ENCODE assay signal across 13 cellular contexts in genomic region chr6:21753571-21754108, GRCh38.
DNase-seq lines count a peak whose midpoint lies in the region; ATAC-seq and TF ChIP-seq lines count a peak whose summit lies in the region.
"Had no signal": no experiment of that assay in that cellular context is flagged by ENCODE, and none has a peak within 500 bp of the region (broad histone marks: within the 10 kb centered on the region; RNA-seq: fewer than 3 reads in every experiment).

No MANE protein-coding gene starts in this region.

- no peaks in the 10 kb centered on the region for H3K9me3 ChIP-seq in smooth muscle cell (replicated peaks; ENCODE audit: low read depth)

- peak; percentile 28 for DNase-seq in HT-29 (ENCODE audit: low spot score)
- DNase-seq in astrocyte of the hippocampus (ENCODE audit: low read depth, low spot score), result peak; percentile 88
- DNase-seq in iris pigment epithelial cell (ENCODE audit: low read depth), result peak; percentile 86
- DNase-seq in smooth muscle cell (lab: John Stamatoyannopoulos, UW; ENCODE audit: unreplicated experiment), result no peak
- DNase-seq in activated naive CD4-positive, alpha-beta T cell (lab: John Stamatoyannopoulos, UW), result no peak
- DNase-seq in germinal center (ENCODE audit: low spot score), result no peak
- DNase-seq: activated CD8-positive, alpha-beta T cell treated with anti-CD3 and anti-CD28 coated beads for 36 hours; activated naive CD8-positive, alpha-beta T cell treated with anti-CD3 and anti-CD28 coated beads for 36 hours; DMS79 treated with DMSO at 0.1 percent for 48 hours; midbrain; stimulated activated CD4-positive, alpha-beta T cell treated with anti-CD3 and anti-CD28 coated beads, Interleukin-12 subunit alpha, Interleukin-12 subunit beta, amount 100 ng/mL, for 4 hours; T-cell had no signal

- H3K9ac ChIP-seq in smooth muscle cell (ENCODE audit: low read depth), result no peak overlapping the region

- WGBS in smooth muscle cell (ENCODE audit: low lambda C conversion rate), result 23% methylated on average over 9 of the region's 9 CpGs

- peaks cover 49% of the 10 kb centered on the region for H3K4me1 ChIP-seq in smooth muscle cell (ENCODE audit: low read depth)

- H3K4me2 ChIP-seq in smooth muscle cell, result peak overlapping the region; percentile 56

- ATAC-seq in GM19324 (IDR thresholded peaks at IDR 0.05; ENCODE audit: low FRiP score, unreplicated experiment), result no peak
- ATAC-seq: activated CD8-positive, alpha-beta T cell treated with anti-CD3 and anti-CD28 coated beads for 36 hours; T-cell had no signal

- H3F3A ChIP-seq in smooth muscle cell (ENCODE audit: low read depth), result peaks cover 13% of the 10 kb centered on the region

- H3K27me3 ChIP-seq in smooth muscle cell (ENCODE audit: low read depth), result no peaks in the 10 kb centered on the region

- H3K79me2 ChIP-seq in smooth muscle cell (ENCODE audit: low read depth), result peaks cover 7% of the 10 kb centered on the region

- no peaks in the 10 kb centered on the region for H3K36me3 ChIP-seq in smooth muscle cell (ENCODE audit: low read depth)

- no peak overlapping the region for H3K4me3 ChIP-seq in smooth muscle cell

- no peak overlapping the region for H2AFZ ChIP-seq in smooth muscle cell (ENCODE audit: low read depth)

- no peak for TF ChIP-seq CTCF in smooth muscle cell (IDR thresholded peaks at IDR 0.05; ENCODE audit: borderline replicate concordance, insufficient read depth, poor library complexity, severe bottlenecking)

- H4K20me1 ChIP-seq in smooth muscle cell (ENCODE audit: low read depth), result peaks cover 22% of the 10 kb centered on the region

- peak overlapping the region; percentile 74 for H3K27ac ChIP-seq in smooth muscle cell (ENCODE audit: low read depth)

Comparison
In these comparisons a context has a peak if more than half of its experiments do, and no peak if none do; other contexts are left out.
1. DNase-seq: peak in HT-29 (single experiment), astrocyte of the hippocampus (single experiment) and iris pigment epithelial cell (single experiment); none in smooth muscle cell (single experiment), activated naive CD4-positive, alpha-beta T cell (0 of 4) and germinal center (single experiment).